8 cellular contexts compared by ENCODE assay signal in genomic region chr1:113140588-113141446, GRCh38.
DNase-seq lines count a peak whose midpoint lies in the region; ATAC-seq, FAIRE-seq and TF ChIP-seq lines count a peak whose summit lies in the region.

No MANE protein-coding gene starts in this region.

- no peaks in the 10 kb centered on the region for H3K36me3 Mint-ChIP-seq in HFFc6 (ENCODE audit: low read depth)
- H3K36me3 Mint-ChIP-seq in astrocyte (ENCODE audit: low read depth, unreplicated experiment), result no peaks in the 10 kb centered on the region

- H3K4me1 ChIP-seq in astrocyte (ENCODE audit: insufficient read depth, low read length) (peaks cover 22% of the 10 kb centered on the region), sigmoid colon (peaks cover 0 to 42% (median 24%) of the 10 kb centered on the region in 4 donors)

- H3K4me3 ChIP-seq in astrocyte (ENCODE audit: insufficient read depth, low read depth, low read length) (no peak overlapping the region), sigmoid colon (peak overlapping the region in 2 of 4 donors; percentile 2 to 12)

- peak; percentile 62 for FAIRE-seq in astrocyte (lab: Jason Lieb, UNC)

- no peak for TF ChIP-seq EP300 in sigmoid colon (IDR thresholded peaks at IDR 0.05)

- H3K9me3 Mint-ChIP-seq in HFFc6, result no peaks in the 10 kb centered on the region
- H3K9me3 Mint-ChIP-seq in astrocyte (ENCODE audit: unreplicated experiment), result no peaks in the 10 kb centered on the region

- H3K79me2 ChIP-seq in astrocyte (ENCODE audit: insufficient read depth, low read length), result no peaks in the 10 kb centered on the region

- H3K27me3 Mint-ChIP-seq in HFFc6 (ENCODE audit: insufficient read depth), result no peaks in the 10 kb centered on the region
- H3K27me3 Mint-ChIP-seq in astrocyte (ENCODE audit: low read depth, unreplicated experiment), result no peaks in the 10 kb centered on the region

- no peaks in the 10 kb centered on the region for H3K36me3 ChIP-seq in astrocyte (ENCODE audit: insufficient read depth, low read length)
- H3K36me3 ChIP-seq in sigmoid colon, result no peaks in the 10 kb centered on the region

- H3K9ac ChIP-seq in astrocyte (ENCODE audit: low read length), result peak overlapping the region; percentile 30

- H3K4me3 Mint-ChIP-seq in HFFc6, result no peak overlapping the region
- no peak overlapping the region for H3K4me3 Mint-ChIP-seq in astrocyte (ENCODE audit: unreplicated experiment)

- H3K27me3 ChIP-seq in astrocyte (ENCODE audit: insufficient read depth, low read length), result no peaks in the 10 kb centered on the region
- H3K27me3 ChIP-seq in sigmoid colon, result no peaks in the 10 kb centered on the region

- peak; percentile 57 for DNase-seq in HFFc6
- peak; percentile 58 for DNase-seq in NCI-H128 (lab: John Stamatoyannopoulos, UW; ENCODE audit: unreplicated experiment)
- peak in 3 of 5 experiments; percentile 24 to 67 (median 24) for DNase-seq in T-helper 2 cell
- DNase-seq in astrocyte (ENCODE audit: low read depth), result peak; percentile 34
- peak; percentile 65 for DNase-seq in hepatic stellate cell (ENCODE audit: low spot score)
- peak; percentile 80 for DNase-seq in sigmoid colon

- peak overlapping the region; percentile 79 for H2AFZ ChIP-seq in astrocyte (ENCODE audit: low read depth, low read length)

- H4K20me1 ChIP-seq in astrocyte (ENCODE audit: insufficient read depth, low read length), result no peaks in the 10 kb centered on the region

- no peak for TF ChIP-seq POLR2A in sigmoid colon (IDR thresholded peaks at IDR 0.05)

- no peak for ATAC-seq in HG03460 (IDR thresholded peaks at IDR 0.05; ENCODE audit: unreplicated experiment)

- intact Hi-C loops in sigmoid colon (cut with DNase I), result loop anchor here (2.0 to 10.0 kb wide), 2 partner anchors 254 to 538 kb away; partner anchors contain the start of gene MAGI3

- no peaks in the 10 kb centered on the region for H3K9me3 ChIP-seq in astrocyte (ENCODE audit: insufficient read depth, low read depth, low read length)
- no peaks in the 10 kb centered on the region for H3K9me3 ChIP-seq in sigmoid colon

- H3K4me2 ChIP-seq in astrocyte (ENCODE audit: low read length), result peak overlapping the region; percentile 19

- H3K27ac ChIP-seq in astrocyte (ENCODE audit: low read depth, low read length) (peak overlapping the region; percentile 27), sigmoid colon (no peak overlapping the region)

- H3K27ac Mint-ChIP-seq in HFFc6 (peak overlapping the region; percentile 84), astrocyte (ENCODE audit: unreplicated experiment) (peak overlapping the region; percentile 83)

- peaks cover 30% of the 10 kb centered on the region for H3K4me1 Mint-ChIP-seq in HFFc6 (ENCODE audit: low read depth)
- H3K4me1 Mint-ChIP-seq in astrocyte (ENCODE audit: low read depth, unreplicated experiment), result peaks cover 39% of the 10 kb centered on the region

- TF ChIP-seq CTCF in GM12801 (IDR thresholded peaks at IDR 0.05; ENCODE audit: extremely low read depth, insufficient read length), result peak; percentile 14
- TF ChIP-seq CTCF in HFFc6 (IDR thresholded peaks at IDR 0.05), result peak; percentile 92
- TF ChIP-seq CTCF in astrocyte (IDR thresholded peaks at IDR 0.05; ENCODE audit: insufficient read depth, low read depth, low read length), result peak; percentile 88
- peak; percentile 73 to 82 (median 76) for TF ChIP-seq CTCF in sigmoid colon (IDR thresholded peaks at IDR 0.05)

- 41 to 45% methylated on average over 13 of the region's 13 CpGs for WGBS in sigmoid colon, 2 donors

Comparison
In these comparisons a context has a peak if more than half of its experiments do, and no peak if none do; other contexts are left out.
1. CTCF ChIP-seq: peak in every context shown above with its lines; median percentile 92 in HFFc6; 88 in astrocyte; 76 in sigmoid colon; 14 in GM12801.
2. DNase-seq: peak in every context shown above with its lines; median percentile 80 in sigmoid colon; 65 in hepatic stellate cell; 58 in NCI-H128; 57 in HFFc6; 34 in astrocyte; 24 in T-helper 2 cell.